Comparison of ENCODE assay signal across 34 cellular contexts in genomic region chr15:69433831-69434230, GRCh38.
"Had no signal": no experiment of that assay in that cellular context is flagged by ENCODE, and none has a peak within 500 bp of the region (broad histone marks: within the 10 kb centered on the region; RNA-seq: fewer than 3 reads in every experiment).

No MANE protein-coding gene starts in this region.

- H3K9me3 ChIP-seq: MG63 had no signal

- DNase-seq: Karpas-422, Kasumi-1, MG63, MM.1S, MV-4-11, NCI-H1048, NCI-H1092, NCI-H1092 treated with DMSO at 0.1 percent for 48 hours, NCI-H1105, NCI-H1105 treated with DMSO at 0.1 percent for 48 hours, NCI-H1417, NCI-H1417 treated with DMSO at 0.1 percent for 48 hours, NCI-H1436, NCI-H1436 treated with DMSO at 0.1 percent for 48 hours, NCI-H146, NCI-H1694, NCI-H1694 treated with DMSO at 0.1 percent for 48 hours, NCI-H187, NCI-H187 treated with DMSO at 0.1 percent for 48 hours, NCI-H1930, NCI-H2029, NCI-H2029 treated with DMSO at 0.1 percent for 48 hours, NCI-H2081, NCI-H2081 treated with DMSO at 0.1 percent for 48 hours, NCI-H2107, NCI-H2171, NCI-H2171 treated with DMSO at 0.1 percent for 48 hours, NCI-H2227 treated with DMSO at 0.1 percent for 48 hours, NCI-H226, NCI-H345, NCI-H446, NCI-H446 treated with DMSO at 0.1 percent for 48 hours, NCI-H510A, NCI-H510A treated with DMSO at 0.1 percent for 48 hours had no signal

- H3K27me3 ChIP-seq: MG63 had no signal

- H3K4me3 ChIP-seq: MG63 had no signal
